In genomic region chr2:105576050-105576439, GRCh38 we compare ENCODE assay signal across 11 cellular contexts.
DNase-seq lines count a peak whose midpoint lies in the region; ATAC-seq and TF ChIP-seq lines count a peak whose summit lies in the region.
"Had no signal": no experiment of that assay in that cellular context is flagged by ENCODE, and none has a peak within 500 bp of the region (broad histone marks: within the 10 kb centered on the region; RNA-seq: fewer than 3 reads in every experiment).

No MANE protein-coding gene starts in this region.

- 59 to 61% methylated on average over 7 to 13 of the region's 13 CpGs for WGBS in endodermal cell (ENCODE audit: insufficient coverage in 1 of 2, insufficient read length in 1 of 2), 2 experiments

- peak overlapping the region; percentile 61 for H3K4me2 ChIP-seq in skeletal muscle satellite cell (ENCODE audit: low read length)

- BruUV-seq in Panc1 (replicated peaks; lab: Mats Ljungman, UMichigan), result no TSS peak

- POLR2A ChIA-PET in activated CD4-positive, alpha-beta memory T cell treated with anti-CD3 and anti-CD28 coated beads for 36 hours (lab: Charles Lee), result interaction anchor here (1.2 kb wide), 1 partner anchor 170 kb away, joined by 3 read pairs; no protein-coding TSS in a partner anchor
- POLR2A ChIA-PET in activated CD4-positive, alpha-beta memory T cell treated with anti-CD3 and anti-CD28 coated beads, Interleukin-2, amount 10 ng/mL, durations not matched to agents 7 days and 5 days (lab: Charles Lee), result no interaction called here
- POLR2A ChIA-PET in Panc1 (lab: Charles Lee), result no interaction called here

- peak overlapping the region; percentile 75 for H3K27ac Mint-ChIP-seq in activated CD4-positive, alpha-beta memory T cell treated with anti-CD3 and anti-CD28 coated beads for 36 hours
- no peak overlapping the region for H3K27ac Mint-ChIP-seq in activated CD4-positive, alpha-beta memory T cell treated with anti-CD3 and anti-CD28 coated beads, Interleukin-2, amount 10 ng/mL, durations not matched to agents 7 days and 5 days
- peak overlapping the region; percentile 82 for H3K27ac Mint-ChIP-seq in endodermal cell
- H3K27ac Mint-ChIP-seq: immature natural killer cell had no signal

- intact Hi-C loops in activated CD4-positive, alpha-beta memory T cell treated with anti-CD3 and anti-CD28 coated beads for 36 hours (cut with micrococcal nuclease), result loop anchor here (1.0 to 2.0 kb wide), 7 partner anchors 162 to 967 kb away; no protein-coding TSS in a partner anchor
- intact Hi-C loops in Panc1 (cut with micrococcal nuclease; ENCODE audit: unreplicated experiment), result loop anchor here (10.0 kb wide), 2 partner anchors 169 to 509 kb away; partner anchors contain the start of gene NCK2

- H3K4me1 ChIP-seq in Panc1 (ENCODE audit: control insufficient read depth, insufficient read depth, low read length) (peaks cover 12% of the 10 kb centered on the region), endodermal cell (ENCODE audit: control insufficient read depth, insufficient read depth, low read length) (no peaks in the 10 kb centered on the region), skeletal muscle satellite cell (ENCODE audit: control insufficient read depth, insufficient read depth, low read length) (peaks cover 5% of the 10 kb centered on the region)

- H3K4me3 ChIP-seq in Panc1 (ENCODE audit: low read depth in 2 of 2, low read length in 2 of 2), result peak overlapping the region in 1 of 2 experiments; percentile 26; a peak in 2 of 4 replicates
- H3K4me3 ChIP-seq in endodermal cell (ENCODE audit: low read length), result no peak overlapping the region
- no peak overlapping the region for H3K4me3 ChIP-seq in skeletal muscle satellite cell (ENCODE audit: low read length)
- H3K4me3 ChIP-seq: cardiac muscle cell, transverse colon had no signal

- no peak overlapping the region for H3K4me3 Mint-ChIP-seq in activated CD4-positive, alpha-beta memory T cell treated with anti-CD3 and anti-CD28 coated beads for 36 hours
- no peak overlapping the region for H3K4me3 Mint-ChIP-seq in activated CD4-positive, alpha-beta memory T cell treated with anti-CD3 and anti-CD28 coated beads, Interleukin-2, amount 10 ng/mL, durations not matched to agents 7 days and 5 days
- peak overlapping the region; percentile 7 for H3K4me3 Mint-ChIP-seq in endodermal cell
- H3K4me3 Mint-ChIP-seq: immature natural killer cell had no signal

- no peaks in the 10 kb centered on the region for H3K36me3 Mint-ChIP-seq in activated CD4-positive, alpha-beta memory T cell treated with anti-CD3 and anti-CD28 coated beads for 36 hours
- H3K36me3 Mint-ChIP-seq in activated CD4-positive, alpha-beta memory T cell treated with anti-CD3 and anti-CD28 coated beads, Interleukin-2, amount 10 ng/mL, durations not matched to agents 7 days and 5 days (ENCODE audit: low read depth), result no peaks in the 10 kb centered on the region
- no peaks in the 10 kb centered on the region for H3K36me3 Mint-ChIP-seq in endodermal cell (ENCODE audit: low read depth)
- H3K36me3 Mint-ChIP-seq: immature natural killer cell had no signal

- H3K27ac ChIP-seq in Panc1 (ENCODE audit: low read length) (peak overlapping the region; percentile 4; the same call in 1 of the 2 replicates), endodermal cell (ENCODE audit: low read depth, low read length) (no peak overlapping the region)
- H3K27ac ChIP-seq: cardiac muscle cell had no signal

- peak; percentile 65 for ATAC-seq in Panc1
- ATAC-seq in GM21737 (IDR thresholded peaks at IDR 0.05; ENCODE audit: unreplicated experiment), result no peak

- TF ChIP-seq CTCF in Panc1 (IDR thresholded peaks at IDR 0.05) (no peak), endodermal cell (conservative IDR thresholded peaks at IDR 0.05) (no peak)

- CTCF ChIA-PET in activated CD4-positive, alpha-beta memory T cell treated with anti-CD3 and anti-CD28 coated beads for 36 hours (lab: Charles Lee), result interaction anchor here (0.7 to 2.2 kb wide), 35 partner anchors 9 to 530 kb away, joined by 3 to 13 read pairs (median 4); no protein-coding TSS in a partner anchor
- CTCF ChIA-PET in activated CD4-positive, alpha-beta memory T cell treated with anti-CD3 and anti-CD28 coated beads, Interleukin-2, amount 10 ng/mL, durations not matched to agents 7 days and 5 days (lab: Charles Lee), result interaction anchor here (0.7 to 3.1 kb wide), 18 partner anchors 11 to 967 kb away, joined by 3 to 63 read pairs (median 5); no protein-coding TSS in a partner anchor
- CTCF ChIA-PET in Panc1 (lab: Charles Lee), result interaction anchor here (0.7 to 1.0 kb wide), 4 partner anchors 13 to 529 kb away, joined by 3 read pairs; no protein-coding TSS in a partner anchor

- no peak for DNase-seq in activated CD4-positive, alpha-beta memory T cell treated with anti-CD3 and anti-CD28 coated beads for 36 hours
- DNase-seq in activated CD4-positive, alpha-beta memory T cell treated with anti-CD3 and anti-CD28 coated beads, Interleukin-2, amount 10 ng/mL, durations not matched to agents 7 days and 5 days, result no peak
- no peak for DNase-seq in Panc1 (ENCODE audit: low read depth, low spot score)
- DNase-seq in endodermal cell, result peak; percentile 58
- no peak for DNase-seq in stimulated activated CD4-positive, alpha-beta T cell treated with anti-CD3 and anti-CD28 coated beads, Interleukin-4, amount 100 ng/mL, for 24 hours
- no peak for DNase-seq in DMS153 treated with DMSO at 0.1 percent for 48 hours (lab: John Stamatoyannopoulos, UW; ENCODE audit: unreplicated experiment)
- DNase-seq: transverse colon had no signal

- H3K27me3 ChIP-seq in Panc1 (ENCODE audit: control insufficient read depth, insufficient read depth, low read length), result no peaks in the 10 kb centered on the region
- peaks cover 7% of the 10 kb centered on the region for H3K27me3 ChIP-seq in endodermal cell (ENCODE audit: control insufficient read depth, insufficient read depth, low read length, poor library complexity, severe bottlenecking)
- H3K27me3 ChIP-seq in skeletal muscle satellite cell (ENCODE audit: control insufficient read depth, insufficient read depth, low read length), result peaks cover 42% of the 10 kb centered on the region
- H3K27me3 ChIP-seq: transverse colon had no signal

- no peaks in the 10 kb centered on the region for H3K27me3 Mint-ChIP-seq in activated CD4-positive, alpha-beta memory T cell treated with anti-CD3 and anti-CD28 coated beads for 36 hours
- peaks cover 7% of the 10 kb centered on the region for H3K27me3 Mint-ChIP-seq in activated CD4-positive, alpha-beta memory T cell treated with anti-CD3 and anti-CD28 coated beads, Interleukin-2, amount 10 ng/mL, durations not matched to agents 7 days and 5 days
- H3K27me3 Mint-ChIP-seq in endodermal cell (ENCODE audit: insufficient read depth), result peaks cover 6% of the 10 kb centered on the region

- no peaks in the 10 kb centered on the region for H3K9me3 Mint-ChIP-seq in activated CD4-positive, alpha-beta memory T cell treated with anti-CD3 and anti-CD28 coated beads for 36 hours
- H3K9me3 Mint-ChIP-seq in activated CD4-positive, alpha-beta memory T cell treated with anti-CD3 and anti-CD28 coated beads, Interleukin-2, amount 10 ng/mL, durations not matched to agents 7 days and 5 days, result no peaks in the 10 kb centered on the region
- H3K9me3 Mint-ChIP-seq in endodermal cell, result no peaks in the 10 kb centered on the region
- H3K9me3 Mint-ChIP-seq: immature natural killer cell had no signal

- H3K36me3 ChIP-seq in Panc1 (ENCODE audit: control insufficient read depth, insufficient read depth, low read length) (no peaks in the 10 kb centered on the region), endodermal cell (ENCODE audit: control insufficient read depth, insufficient read depth, low read length) (no peaks in the 10 kb centered on the region), skeletal muscle satellite cell (ENCODE audit: insufficient read depth, low read length) (no peaks in the 10 kb centered on the region)
- H3K36me3 ChIP-seq: cardiac muscle cell, transverse colon had no signal

- in situ Hi-C loops in Panc1 (cut with HindIII; ENCODE audit: low pct_unique_long_range_greater_than_20kb, low sequenced_read_pairs), result no loop called here

- no peaks in the 10 kb centered on the region for H3K9me3 ChIP-seq in Panc1 (ENCODE audit: control insufficient read depth, insufficient read depth, low read depth, low read length)
- H3K9me3 ChIP-seq in endodermal cell (ENCODE audit: control insufficient read depth, low read length), result no peaks in the 10 kb centered on the region
- H3K9me3 ChIP-seq in skeletal muscle satellite cell (replicated peaks; ENCODE audit: low read length), result no peaks in the 10 kb centered on the region
- H3K9me3 ChIP-seq: transverse colon had no signal

- no peak overlapping the region for H3K9ac ChIP-seq in endodermal cell (ENCODE audit: extremely low read depth, low read length, poor library complexity, severe bottlenecking)
- H3K9ac ChIP-seq in skeletal muscle satellite cell (ENCODE audit: low read depth, low read length), result no peak overlapping the region

- peaks cover 16% of the 10 kb centered on the region for H3K4me1 Mint-ChIP-seq in activated CD4-positive, alpha-beta memory T cell treated with anti-CD3 and anti-CD28 coated beads for 36 hours (ENCODE audit: low read depth)
- peaks cover 23% of the 10 kb centered on the region for H3K4me1 Mint-ChIP-seq in activated CD4-positive, alpha-beta memory T cell treated with anti-CD3 and anti-CD28 coated beads, Interleukin-2, amount 10 ng/mL, durations not matched to agents 7 days and 5 days
- H3K4me1 Mint-ChIP-seq in endodermal cell, result peaks cover 9% of the 10 kb centered on the region
- H3K4me1 Mint-ChIP-seq: immature natural killer cell had no signal
